34 cellular contexts compared by ENCODE assay signal in genomic region chr1:246460411-246460810, GRCh38.
"Had no signal": no experiment of that assay in that cellular context is flagged by ENCODE, and none has a peak within 500 bp of the region (broad histone marks: within the 10 kb centered on the region; RNA-seq: fewer than 3 reads in every experiment).

No MANE protein-coding gene starts in this region.

- H3K4me3 Mint-ChIP-seq: activated CD4-positive, alpha-beta T cell treated with anti-CD3 and anti-CD28 coated beads, Interleukin-2, amount 10 ng/mL, durations not matched to agents 7 days and 5 days; activated CD8-positive, alpha-beta T cell treated with anti-CD3 and anti-CD28 coated beads, Interleukin-2, amount 10 ng/mL, durations not matched to agents 7 days and 5 days; activated naive CD4-positive, alpha-beta T cell treated with anti-CD3 and anti-CD28 coated beads for 36 hours; activated T-cell treated with anti-CD3 and anti-CD28 coated beads, Interleukin-2, amount 50 U/mL, for 24 hours; central memory CD8-positive, alpha-beta T cell had no signal

- H3K27ac ChIP-seq: ascending aorta, cardiac muscle cell, PC-9, RWPE1, WERI-Rb-1 had no signal

- H3K4me2 ChIP-seq: PC-9 had no signal

- H3K4me1 ChIP-seq: ascending aorta had no signal

- H3K27ac Mint-ChIP-seq: activated CD4-positive, alpha-beta T cell treated with anti-CD3 and anti-CD28 coated beads, Interleukin-2, amount 10 ng/mL, durations not matched to agents 7 days and 5 days; activated CD8-positive, alpha-beta T cell treated with anti-CD3 and anti-CD28 coated beads, Interleukin-2, amount 10 ng/mL, durations not matched to agents 7 days and 5 days; activated naive CD4-positive, alpha-beta T cell treated with anti-CD3 and anti-CD28 coated beads for 36 hours; activated naive CD4-positive, alpha-beta T cell treated with anti-CD3 and anti-CD28 coated beads, Interleukin-2, amount 50 U/mL, for 72 hours; activated T-cell treated with anti-CD3 and anti-CD28 coated beads, Interleukin-2, amount 50 U/mL, for 24 hours; activated T-helper 2 cell treated with anti-CD3 and anti-CD28 coated beads, Interferon-gamma antibody, Interleukin-2, Interleukin-4, amounts not matched to agents 10 μg/mL and 5 μg/mL and 100 μg/mL, durations not matched to agents 14 hours and 24 hours and 36 hours had no signal

- ATAC-seq: activated CD8-positive, alpha-beta T cell treated with anti-CD3 and anti-CD28 coated beads, Interleukin-2, amount 10 ng/mL, durations not matched to agents 7 days and 5 days; activated naive CD4-positive, alpha-beta T cell treated with anti-CD3 and anti-CD28 coated beads, Interleukin-2, amount 50 U/mL, for 72 hours; Right ventricle myocardium inferior had no signal

- H3K36me3 ChIP-seq: ascending aorta, cardiac muscle cell, WERI-Rb-1 had no signal

- H3K9me3 Mint-ChIP-seq: activated naive CD4-positive, alpha-beta T cell treated with anti-CD3 and anti-CD28 coated beads for 36 hours; activated naive CD4-positive, alpha-beta T cell treated with anti-CD3 and anti-CD28 coated beads, Interleukin-2, amount 50 U/mL, for 72 hours; activated T-cell treated with anti-CD3 and anti-CD28 coated beads, Interleukin-2, amount 50 U/mL, for 24 hours; activated T-helper 2 cell treated with anti-CD3 and anti-CD28 coated beads, Interferon-gamma antibody, Interleukin-2, Interleukin-4, amounts not matched to agents 10 μg/mL and 5 μg/mL and 100 μg/mL, durations not matched to agents 14 hours and 24 hours and 36 hours; central memory CD8-positive, alpha-beta T cell had no signal

- H3K9me3 ChIP-seq: ascending aorta had no signal

- FAIRE-seq: RCC 7860 had no signal

- H3K4me3 ChIP-seq: ascending aorta, cardiac muscle cell, PC-9 had no signal

- H3K27me3 ChIP-seq: ascending aorta, cardiac muscle cell had no signal

- H2AFZ ChIP-seq: PC-9 had no signal

- DNase-seq: activated CD4-positive, alpha-beta T cell treated with anti-CD3 and anti-CD28 coated beads for 1 hour; activated CD4-positive, alpha-beta T cell treated with anti-CD3 and anti-CD28 coated beads, Interleukin-2, amount 10 ng/mL, durations not matched to agents 7 days and 5 days; activated CD4-positive, alpha-beta T cell treated with anti-CD3 and anti-CD28 coated beads, Interleukin-2, amount 50 U/mL, for 48 hours; activated CD4-positive, CD25-positive, alpha-beta regulatory T cell; activated CD8-positive, alpha-beta T cell treated with anti-CD3 and anti-CD28 coated beads, Interleukin-2, amount 10 ng/mL, durations not matched to agents 7 days and 5 days; activated gamma-delta T cell treated with Interleukin-2 at 50 U/mL for 16 hours; activated naive CD4-positive, alpha-beta T cell treated with anti-CD3 and anti-CD28 coated beads for 36 hours; activated T-cell treated with anti-CD3 and anti-CD28 coated beads, Interleukin-2, amount 50 U/mL, for 24 hours; amygdala; KBM-7; MM.1S; MV-4-11; NCI-H1092 treated with DMSO at 0.1 percent for 48 hours; NCI-H1417; NCI-H187 treated with DMSO at 0.1 percent for 48 hours; NCI-H2081 treated with DMSO at 0.1 percent for 48 hours; NCI-H226; NCI-H446 treated with DMSO at 0.1 percent for 48 hours; NCI-H524; NCI-H69; PC-9; SW 1271; T-helper 1 cell; T-helper 2 cell; T-helper 9 cell; WERI-Rb-1 had no signal

- H3K27me3 Mint-ChIP-seq: activated CD4-positive, alpha-beta T cell treated with anti-CD3 and anti-CD28 coated beads, Interleukin-2, amount 10 ng/mL, durations not matched to agents 7 days and 5 days; activated T-cell treated with anti-CD3 and anti-CD28 coated beads, Interleukin-2, amount 50 U/mL, for 24 hours; central memory CD8-positive, alpha-beta T cell had no signal
